16 cellular contexts compared by ENCODE assay signal in the genomic region with DNA sequence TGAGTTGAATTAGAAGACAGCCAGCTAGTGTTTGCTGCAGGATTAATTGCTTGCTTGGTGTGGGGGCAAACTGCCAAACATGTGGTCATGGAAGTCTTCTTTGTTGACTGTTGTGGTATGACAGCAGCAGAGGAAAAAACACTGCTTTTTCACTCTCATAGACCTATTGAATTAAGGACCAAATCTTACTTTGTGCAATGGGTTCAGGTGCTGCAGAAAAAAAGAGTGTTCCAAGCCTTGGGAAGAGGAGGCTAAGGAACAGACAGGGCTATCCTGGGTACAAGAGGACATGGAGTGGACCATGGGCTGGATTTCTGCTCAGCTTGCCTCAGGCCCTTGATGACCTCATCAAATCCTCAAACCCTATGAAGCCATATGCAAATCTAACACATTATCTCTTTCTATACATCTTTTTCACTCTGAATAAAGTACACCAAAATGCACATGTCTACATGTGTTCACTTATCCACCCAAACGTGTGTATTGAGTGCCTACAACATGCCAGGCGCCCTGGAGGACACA.
DNase-seq lines count a peak whose midpoint lies in the region; ATAC-seq and TF ChIP-seq lines count a peak whose summit lies in the region.
"Had no signal": no experiment of that assay in that cellular context is flagged by ENCODE, and none has a peak within 500 bp of the region (broad histone marks: within the 10 kb centered on the region; RNA-seq: fewer than 3 reads in every experiment).

No MANE protein-coding gene starts in this region.

- H2BK15ac ChIP-seq in IMR-90 (ENCODE audit: low read depth, low read length) = no peak overlapping the region

- H2AK5ac ChIP-seq in IMR-90 (ENCODE audit: low read depth, low read length) (no peak overlapping the region), trophoblast cell (ENCODE audit: low read length) (no peak overlapping the region)

- H3K4me3 ChIP-seq in IMR-90 (ENCODE audit: insufficient read depth, low read depth, low read length) (no peak overlapping the region), trophoblast cell (ENCODE audit: low read depth, low read length) (no peak overlapping the region)
- H3K4me3 ChIP-seq: mucosa of descending colon had no signal

- peaks cover 3% of the 10 kb centered on the region; the same call in 1 of the 2 replicates for H3K9me1 ChIP-seq in IMR-90 (ENCODE audit: insufficient read depth, low read length)

- no peak overlapping the region for H3K18ac ChIP-seq in IMR-90 (ENCODE audit: low read depth, low read length)
- peak overlapping the region; percentile 38 for H3K18ac ChIP-seq in trophoblast cell (ENCODE audit: low read length)

- H3K4me1 ChIP-seq in IMR-90 (ENCODE audit: control insufficient read depth, insufficient read depth, low read length) (peaks cover 4% of the 10 kb centered on the region), trophoblast cell (ENCODE audit: control insufficient read depth in 1 of 2, insufficient read depth in 2 of 2, low read length in 2 of 2) (peaks cover 2 to 4% of the 10 kb centered on the region in 2 experiments)

- in situ Hi-C loops in IMR-90 (cut with MboI; ENCODE audit: low sequenced_read_pairs) = no loop called here

- H3K4ac ChIP-seq in IMR-90 (ENCODE audit: low read depth, low read length) (peak overlapping the region; percentile 33; the same call in 1 of the 2 replicates), trophoblast cell (ENCODE audit: low read depth, low read length) (no peak overlapping the region)

- no peak overlapping the region for H3K14ac ChIP-seq in IMR-90 (replicated peaks; ENCODE audit: low read depth, low read length)
- H3K14ac ChIP-seq in trophoblast cell (ENCODE audit: low read length) = no peak overlapping the region

- no peak overlapping the region for H3K23ac ChIP-seq in IMR-90 (ENCODE audit: low read depth, low read length)
- no peak overlapping the region for H3K23ac ChIP-seq in trophoblast cell (ENCODE audit: low read length)

- WGBS in IMR-90 (ENCODE audit: extremely low coverage in 2 of 2, insufficient read length in 1 of 2), 2 experiments = no CpG with 5 or more reads among the region's 2 CpGs
- WGBS in trophoblast cell (ENCODE audit: extremely low coverage, insufficient coverage, insufficient read length) = no CpG with 5 or more reads among the region's 2 CpGs

- H4K5ac ChIP-seq in IMR-90 (ENCODE audit: low read depth, low read length) = no peak overlapping the region

- H2BK5ac ChIP-seq in IMR-90 (ENCODE audit: low read depth, low read length, poor library complexity, severe bottlenecking) = no peak overlapping the region
- H2BK5ac ChIP-seq in trophoblast cell (ENCODE audit: low read depth, low read length, poor library complexity) = no peak overlapping the region

- TF ChIP-seq POLR2A in IMR-90 (IDR thresholded peaks at IDR 0.05; ENCODE audit: low read depth, low read length) = no peak

- CTCF ChIA-PET in IMR-90 (lab: Yijun Ruan, JAX) = interaction anchor here (0.6 to 1.0 kb wide), 3 partner anchors 10 to 910 kb away, joined by 3 to 8 read pairs (median 4); no protein-coding TSS in a partner anchor

- POLR2A ChIA-PET in IMR-90 (lab: Charles Lee; ENCODE audit: unreplicated experiment) = no interaction called here

- TF ChIP-seq RAD21 in IMR-90 (IDR thresholded peaks at IDR 0.05; ENCODE audit: low read length) = no peak

- peaks cover 1% of the 10 kb centered on the region; the same call in 1 of the 2 replicates for H3K36me3 ChIP-seq in IMR-90 (ENCODE audit: control insufficient read depth, insufficient read depth, low read length)
- no peaks in the 10 kb centered on the region for H3K36me3 ChIP-seq in trophoblast cell (ENCODE audit: control insufficient read depth in 1 of 2, insufficient read depth in 2 of 2, low read length in 2 of 2)

- TF ChIP-seq CTCF in IMR-90 (conservative IDR thresholded peaks at IDR 0.05; ENCODE audit: low read depth, low read length) (no peak), omental fat pad (IDR thresholded peaks at IDR 0.05) (no peak)

- H3K9me3 ChIP-seq in IMR-90 (ENCODE audit: control insufficient read depth, insufficient read depth, low read length) (no peaks in the 10 kb centered on the region), trophoblast cell (ENCODE audit: insufficient read depth, low read depth, low read length) (no peaks in the 10 kb centered on the region)
- H3K9me3 ChIP-seq: mucosa of descending colon had no signal

- no peak overlapping the region for H2AK9ac ChIP-seq in IMR-90 (replicated peaks; ENCODE audit: low read depth, low read length, poor library complexity)

- H2BK120ac ChIP-seq in IMR-90 (ENCODE audit: low read depth, low read length) (no peak overlapping the region), trophoblast cell (ENCODE audit: insufficient read depth, low read length, poor library complexity) (no peak overlapping the region)

- no peaks in the 10 kb centered on the region for H4K20me1 ChIP-seq in IMR-90 (ENCODE audit: insufficient read depth, low read length)

- no TSS peak for BruUV-seq in IMR-90 (replicated peaks; lab: Mats Ljungman, UMichigan)

- H3K79me1 ChIP-seq in IMR-90 (ENCODE audit: low read depth in 1 of 2, low read length in 2 of 2) (peaks cover 0 to 17% of the 10 kb centered on the region in 2 experiments; a peak in 1 of 4 replicates), trophoblast cell (ENCODE audit: low read length) (peaks cover 1% of the 10 kb centered on the region)

- H3K4me2 ChIP-seq in IMR-90 (ENCODE audit: low read depth, low read length) (peak overlapping the region; percentile 61; the same call in 1 of the 2 replicates), trophoblast cell (ENCODE audit: low read length) (no peak overlapping the region)

- H3K27ac ChIP-seq in IMR-90 (ENCODE audit: insufficient read depth, low read length) = no peak overlapping the region
- no peak overlapping the region for H3K27ac ChIP-seq in trophoblast cell (ENCODE audit: low read depth, low read length)
- H3K27ac ChIP-seq: HL-60, RWPE1 had no signal

- H2AFZ ChIP-seq in IMR-90 (replicated peaks; ENCODE audit: low read length, poor library complexity) (no peak overlapping the region), trophoblast cell (ENCODE audit: insufficient read depth, low read length, poor library complexity) (no peak overlapping the region)

- no peak overlapping the region for H2BK20ac ChIP-seq in IMR-90 (ENCODE audit: low read depth, low read length)

- dilution Hi-C loops in IMR-90 (cut with HindIII; ENCODE audit: low sequenced_read_pairs, unreplicated experiment) = no loop called here

- peak; percentile 51 for DNase-seq in DMS 273 (lab: John Stamatoyannopoulos, UW; ENCODE audit: unreplicated experiment)
- no peak for DNase-seq in DMS 273 treated with DMSO at 0.1 percent for 48 hours (lab: John Stamatoyannopoulos, UW)
- DNase-seq in IMR-90 = no peak
- DNase-seq in RPMI7951 (ENCODE audit: low read depth) = peak; percentile 73
- DNase-seq in trophoblast cell = no peak
- no peak for DNase-seq in omental fat pad (ENCODE audit: low spot score)
- DNase-seq in kidney glomerular epithelial cell (lab: John Stamatoyannopoulos, UW) = no peak
- DNase-seq in stimulated activated CD4-positive, alpha-beta T cell treated with anti-CD3 and anti-CD28 coated beads, Interleukin-4, amount 100 ng/mL, for 1 hour = no peak
- DNase-seq: activated CD8-positive, alpha-beta memory T cell treated with anti-CD3 and anti-CD28 coated beads, Interleukin-2, amount 10 ng/mL, durations not matched to agents 7 days and 5 days; activated gamma-delta T cell treated with Interleukin-2 at 50 U/mL for 16 hours; left cardiac atrium; mucosa of descending colon had no signal

- H3K27me3 ChIP-seq in IMR-90 (ENCODE audit: control insufficient read depth, insufficient read depth, low read length) (no peaks in the 10 kb centered on the region), trophoblast cell (ENCODE audit: insufficient read depth, low read length) (no peaks in the 10 kb centered on the region)

- no peak overlapping the region for H2BK12ac ChIP-seq in trophoblast cell (ENCODE audit: low read length)

- peaks cover 2% of the 10 kb centered on the region for H3K79me2 ChIP-seq in trophoblast cell (ENCODE audit: control insufficient read depth, insufficient read depth, low read length, poor library complexity)

- intact Hi-C loops in IMR-90 (cut with micrococcal nuclease) = no loop called here

- peak; percentile 13; the same call in 1 of the 2 replicates for ATAC-seq in IMR-90 (ENCODE audit: low read depth)
- ATAC-seq in omental fat pad (ENCODE audit: low FRiP score) = no peak
- ATAC-seq: activated CD8-positive, alpha-beta memory T cell treated with anti-CD3 and anti-CD28 coated beads, Interleukin-2, amount 10 ng/mL, durations not matched to agents 7 days and 5 days; left cardiac atrium; mucosa of descending colon; T-cell; WTC11 had no signal

- H4K12ac ChIP-seq in trophoblast cell (ENCODE audit: low read depth, low read length) = no peak overlapping the region

- no peak overlapping the region for H3K56ac ChIP-seq in IMR-90 (ENCODE audit: extremely low read depth, insufficient read depth, low read length)

- H3K9ac ChIP-seq in IMR-90 (ENCODE audit: low read depth, low read length) (no peak overlapping the region), trophoblast cell (ENCODE audit: low read length) (no peak overlapping the region)

- H4K91ac ChIP-seq in IMR-90 (ENCODE audit: insufficient read depth, low read depth, low read length) (no peak overlapping the region), trophoblast cell (ENCODE audit: low read depth, low read length) (no peak overlapping the region)

- H4K8ac ChIP-seq in IMR-90 (ENCODE audit: low read depth in 2 of 2, low read length in 2 of 2) (no peak overlapping the region), trophoblast cell (ENCODE audit: low read depth, low read length) (no peak overlapping the region)

TF ChIP-seq in IMR-90, 13 proteins besides CTCF, POLR2A, EP300 and RAD21 (continues in another document):
- TF ChIP-seq BHLHE40 (IDR thresholded peaks at IDR 0.05; ENCODE audit: low read depth, low read length) (no peak), MXI1 (IDR thresholded peaks at IDR 0.05; ENCODE audit: borderline replicate concordance, low read depth, low read length) (no peak), MAZ (IDR thresholded peaks at IDR 0.05; ENCODE audit: borderline replicate concordance, low read depth, low read length) (no peak), NFE2L2 (IDR thresholded peaks at IDR 0.05; ENCODE audit: low read depth, low read length) (no peak), USF2 (IDR thresholded peaks at IDR 0.05; ENCODE audit: low read depth, low read length) (no peak), CEBPB (IDR thresholded peaks at IDR 0.05; ENCODE audit: low read depth, low read length) (no peak)

Comparison
In these comparisons a context has a peak if more than half of its experiments do, and no peak if none do; other contexts are left out.
1. DNase-seq: peak in DMS 273 (single experiment) and RPMI7951 (single experiment); none in DMS 273 treated with DMSO at 0.1 percent for 48 hours (single experiment), IMR-90 (single experiment), trophoblast cell (0 of 2), omental fat pad (single experiment), kidney glomerular epithelial cell (single experiment) and stimulated activated CD4-positive, alpha-beta T cell treated with anti-CD3 and anti-CD28 coated beads, Interleukin-4, amount 100 ng/mL, for 1 hour (single experiment).